Comparison of ENCODE assay signal across 10 cellular contexts in the genomic region with DNA sequence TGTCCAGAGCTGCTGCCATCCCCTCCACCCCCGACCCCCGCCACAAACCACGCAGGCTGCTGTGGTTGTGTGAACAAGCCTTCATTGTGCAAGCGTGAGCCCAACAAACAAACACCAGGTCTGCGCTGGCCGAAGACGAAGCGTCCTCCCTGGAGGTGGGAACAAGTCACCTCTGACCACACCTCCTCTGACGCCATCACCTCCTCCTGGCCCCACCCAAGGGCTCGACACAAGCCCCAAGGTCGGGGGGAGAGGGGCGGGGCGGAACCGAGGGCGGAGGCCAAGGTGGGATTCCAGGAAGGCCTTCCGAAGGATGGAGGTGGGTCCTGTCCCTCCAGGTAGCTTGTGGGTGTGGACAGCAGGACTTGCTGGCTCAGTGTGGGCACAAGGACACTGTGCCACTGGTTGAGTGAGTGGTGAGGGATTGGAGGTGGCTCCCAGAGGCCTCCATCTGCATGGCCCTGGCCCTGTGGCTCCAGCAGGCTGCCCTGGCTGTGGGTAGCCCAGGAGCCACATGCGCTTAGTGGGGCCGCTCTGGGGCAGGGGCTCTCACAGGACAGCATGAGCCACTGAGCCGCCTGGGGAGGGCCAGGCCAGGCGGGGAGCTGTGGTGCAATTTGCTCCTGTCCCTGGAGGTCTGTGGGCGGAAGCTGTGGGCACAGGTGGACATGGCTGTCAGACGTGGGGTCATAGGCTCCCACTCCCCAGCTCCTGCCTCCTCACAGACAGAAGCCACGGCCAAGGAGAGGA. TPM values are rescaled to one million over a fixed set of nuclear protein-coding genes. Genes with fewer than 3 reads are reported as not detected.
DNase-seq lines count a peak whose midpoint lies in the region; ATAC-seq and TF ChIP-seq lines count a peak whose summit lies in the region.
"Had no signal": no experiment of that assay in that cellular context is flagged by ENCODE, and none has a peak within 500 bp of the region (broad histone marks: within the 10 kb centered on the region; RNA-seq: fewer than 3 reads in every experiment).

No MANE protein-coding gene starts in this region.

- POLR2A ChIA-PET in WTC11 (lab: Charles Lee) = interaction anchor here (1.0 to 1.3 kb wide), 3 partner anchors 47 to 112 kb away, joined by 3 to 6 read pairs (median 4); a partner anchor contains a TSS

- H3K36me3 ChIP-seq in ES-I3 (ENCODE audit: insufficient read depth, low read length) (no peaks in the 10 kb centered on the region), sigmoid colon (peaks cover 34 to 58% (median 44%) of the 10 kb centered on the region in 4 donors), MG63 (no peaks in the 10 kb centered on the region), brain microvascular endothelial cell (replicated peaks) (no peaks in the 10 kb centered on the region)

- WGBS in right cardiac atrium = 66% methylated on average over 23 of the region's 23 CpGs
- 65 to 73% methylated on average over 23 of the region's 23 CpGs for WGBS in sigmoid colon, 2 donors

- H3K27ac ChIP-seq in right cardiac atrium (ENCODE audit: low read length) (peak overlapping the region; percentile 71), sigmoid colon (peak overlapping the region; percentile 85 to 97 (median 92)), brain microvascular endothelial cell (no peak overlapping the region)

- CTCF ChIA-PET in WTC11 (lab: Charles Lee) = interaction anchor here (0.8 to 6.3 kb wide), 5 partner anchors 11 to 78 kb away, joined by 3 to 70 read pairs (median 11); a partner anchor contains a TSS

- H3K36me3 Mint-ChIP-seq in WTC11 = no peaks in the 10 kb centered on the region

- H3K27me3 ChIP-seq in right cardiac atrium (ENCODE audit: control insufficient read depth, insufficient read depth) (no peaks in the 10 kb centered on the region), sigmoid colon (no peaks in the 10 kb centered on the region), MG63 (no peaks in the 10 kb centered on the region), brain microvascular endothelial cell (replicated peaks) (no peaks in the 10 kb centered on the region)

- intact Hi-C loops in right cardiac atrium (cut with DNase I) = no loop called here
- intact Hi-C loops in sigmoid colon (cut with DNase I) = loop anchor here (10.0 kb wide), 1 partner anchor 46 kb away; no protein-coding TSS in a partner anchor

- peaks cover 11% of the 10 kb centered on the region for H3K4me1 Mint-ChIP-seq in WTC11

- no peaks in the 10 kb centered on the region for H3K9me3 Mint-ChIP-seq in WTC11

- H3K9ac ChIP-seq in ES-I3 (ENCODE audit: low read depth, low read length) = peak overlapping the region; percentile 28; the same call in 1 of the 2 replicates

- in situ Hi-C loops in brain microvascular endothelial cell (cut with HindIII; ENCODE audit: low pct_ligation_motif_present, low sequenced_read_pairs) = no loop called here

- H3K9me3 ChIP-seq in ES-I3 (ENCODE audit: control insufficient read depth, insufficient read depth, low read length) = no peaks in the 10 kb centered on the region
- H3K9me3 ChIP-seq in right cardiac atrium (ENCODE audit: control insufficient read depth, low read length) = no peaks in the 10 kb centered on the region
- H3K9me3 ChIP-seq in sigmoid colon = no peaks in the 10 kb centered on the region
- H3K9me3 ChIP-seq in MG63 = no peaks in the 10 kb centered on the region

- no peaks in the 10 kb centered on the region for H3K27me3 Mint-ChIP-seq in WTC11 (ENCODE audit: low read depth)

- H3K4me3 ChIP-seq in right cardiac atrium (ENCODE audit: low read length) = no peak overlapping the region
- no peak overlapping the region for H3K4me3 ChIP-seq in sigmoid colon
- no peak overlapping the region for H3K4me3 ChIP-seq in MG63
- H3K4me3 ChIP-seq in brain microvascular endothelial cell (ENCODE audit: low read depth, low read length) = no peak overlapping the region

- peak; percentile 66 for ATAC-seq in WTC11
- peak in 1 of 2 donors; percentile 24 for ATAC-seq in right cardiac atrium
- no peak for ATAC-seq in HG03342 (IDR thresholded peaks at IDR 0.05; ENCODE audit: unreplicated experiment)
- ATAC-seq in GM19455 (IDR thresholded peaks at IDR 0.05; ENCODE audit: unreplicated experiment) = no peak

- no peak for TF ChIP-seq EP300 in sigmoid colon (IDR thresholded peaks at IDR 0.05)

- TF ChIP-seq CTCF in WTC11 (IDR thresholded peaks at IDR 0.05) (no peak), sigmoid colon (IDR thresholded peaks at IDR 0.05) (no peak), brain microvascular endothelial cell (IDR thresholded peaks at IDR 0.05; ENCODE audit: low read depth, low read length, missing control alignments) (no peak)

- no peak overlapping the region; the same call in 1 of the 2 replicates for H3K27ac Mint-ChIP-seq in WTC11

- H3K4me1 ChIP-seq in ES-I3 (ENCODE audit: insufficient read depth, low read length) (peaks cover 9% of the 10 kb centered on the region; the same call in 1 of the 2 replicates), right cardiac atrium (ENCODE audit: control insufficient read depth, insufficient read depth, low read length) (peaks cover 9% of the 10 kb centered on the region), sigmoid colon (peaks cover 0 to 95% (median 79%) of the 10 kb centered on the region in 4 donors)

- DNase-seq in WTC11 (ENCODE audit: low spot score) = peak; percentile 72
- DNase-seq in right cardiac atrium = peak in 2 of 3 donors; percentile 72 to 80
- no peak for DNase-seq in sigmoid colon
- no peak for DNase-seq in MG63
- no peak for DNase-seq in brain microvascular endothelial cell
- DNase-seq: NCI-H1417 had no signal

- no peak for TF ChIP-seq POLR2A in sigmoid colon (IDR thresholded peaks at IDR 0.05)

- H3K4me3 Mint-ChIP-seq in WTC11 = no peak overlapping the region

TF ChIP-seq in WTC11, 78 proteins besides CTCF, POLR2A, EP300 and RAD21 (continues in another document):
- TF ChIP-seq, protein P1, sequence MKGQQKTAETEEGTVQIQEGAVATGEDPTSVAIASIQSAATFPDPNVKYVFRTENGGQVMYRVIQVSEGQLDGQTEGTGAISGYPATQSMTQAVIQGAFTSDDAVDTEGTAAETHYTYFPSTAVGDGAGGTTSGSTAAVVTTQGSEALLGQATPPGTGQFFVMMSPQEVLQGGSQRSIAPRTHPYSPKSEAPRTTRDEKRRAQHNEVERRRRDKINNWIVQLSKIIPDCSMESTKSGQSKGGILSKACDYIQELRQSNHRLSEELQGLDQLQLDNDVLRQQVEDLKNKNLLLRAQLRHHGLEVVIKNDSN (CRISPR knock-in tag; IDR thresholded peaks at IDR 0.05) = no peak
- TF ChIP-seq RORB (CRISPR knock-in tag; IDR thresholded peaks at IDR 0.05) (no peak), TEAD1 (CRISPR knock-in tag; IDR thresholded peaks at IDR 0.05) (no peak), NR3C1 (CRISPR knock-in tag; conservative IDR thresholded peaks at IDR 0.05; ENCODE audit: low read depth) (no peak), ZNF671 (CRISPR knock-in tag; IDR thresholded peaks at IDR 0.05) (no peak), CBFB (CRISPR knock-in tag; IDR thresholded peaks at IDR 0.05; ENCODE audit: low read depth) (no peak), FOXP1 (CRISPR knock-in tag; IDR thresholded peaks at IDR 0.05; ENCODE audit: borderline replicate concordance) (no peak), SMAD3 (CRISPR knock-in tag; IDR thresholded peaks at IDR 0.05; ENCODE audit: borderline replicate concordance) (no peak)
- TF ChIP-seq, protein P2, sequence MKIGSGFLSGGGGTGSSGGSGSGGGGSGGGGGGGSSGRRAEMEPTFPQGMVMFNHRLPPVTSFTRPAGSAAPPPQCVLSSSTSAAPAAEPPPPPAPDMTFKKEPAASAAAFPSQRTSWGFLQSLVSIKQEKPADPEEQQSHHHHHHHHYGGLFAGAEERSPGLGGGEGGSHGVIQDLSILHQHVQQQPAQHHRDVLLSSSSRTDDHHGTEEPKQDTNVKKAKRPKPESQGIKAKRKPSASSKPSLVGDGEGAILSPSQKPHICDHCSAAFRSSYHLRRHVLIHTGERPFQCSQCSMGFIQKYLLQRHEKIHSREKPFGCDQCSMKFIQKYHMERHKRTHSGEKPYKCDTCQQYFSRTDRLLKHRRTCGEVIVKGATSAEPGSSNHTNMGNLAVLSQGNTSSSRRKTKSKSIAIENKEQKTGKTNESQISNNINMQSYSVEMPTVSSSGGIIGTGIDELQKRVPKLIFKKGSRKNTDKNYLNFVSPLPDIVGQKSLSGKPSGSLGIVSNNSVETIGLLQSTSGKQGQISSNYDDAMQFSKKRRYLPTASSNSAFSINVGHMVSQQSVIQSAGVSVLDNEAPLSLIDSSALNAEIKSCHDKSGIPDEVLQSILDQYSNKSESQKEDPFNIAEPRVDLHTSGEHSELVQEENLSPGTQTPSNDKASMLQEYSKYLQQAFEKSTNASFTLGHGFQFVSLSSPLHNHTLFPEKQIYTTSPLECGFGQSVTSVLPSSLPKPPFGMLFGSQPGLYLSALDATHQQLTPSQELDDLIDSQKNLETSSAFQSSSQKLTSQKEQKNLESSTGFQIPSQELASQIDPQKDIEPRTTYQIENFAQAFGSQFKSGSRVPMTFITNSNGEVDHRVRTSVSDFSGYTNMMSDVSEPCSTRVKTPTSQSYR (CRISPR knock-in tag; IDR thresholded peaks at IDR 0.05) = no peak
- TF ChIP-seq, protein P3, sequence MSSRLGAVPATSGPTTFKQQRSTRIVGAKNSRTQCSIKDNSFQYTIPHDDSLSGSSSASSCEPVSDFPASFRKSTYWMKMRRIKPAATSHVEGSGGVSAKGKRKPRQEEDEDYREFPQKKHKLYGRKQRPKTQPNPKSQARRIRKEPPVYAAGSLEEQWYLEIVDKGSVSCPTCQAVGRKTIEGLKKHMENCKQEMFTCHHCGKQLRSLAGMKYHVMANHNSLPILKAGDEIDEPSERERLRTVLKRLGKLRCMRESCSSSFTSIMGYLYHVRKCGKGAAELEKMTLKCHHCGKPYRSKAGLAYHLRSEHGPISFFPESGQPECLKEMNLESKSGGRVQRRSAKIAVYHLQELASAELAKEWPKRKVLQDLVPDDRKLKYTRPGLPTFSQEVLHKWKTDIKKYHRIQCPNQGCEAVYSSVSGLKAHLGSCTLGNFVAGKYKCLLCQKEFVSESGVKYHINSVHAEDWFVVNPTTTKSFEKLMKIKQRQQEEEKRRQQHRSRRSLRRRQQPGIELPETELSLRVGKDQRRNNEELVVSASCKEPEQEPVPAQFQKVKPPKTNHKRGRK (CRISPR knock-in tag; IDR thresholded peaks at IDR 0.05; ENCODE audit: borderline replicate concordance) = no peak

RNA-seq across cellular contexts. Expression of a gene that starts 7.4 kb away (rescaled TPM):
- not detected in 3 replicates for total RNA-seq in WTC11 (2021)
- total RNA-seq in right cardiac atrium = under 1 TPM in 2 of 4 donors, not detected in 2; 0.31 to 0.40 TPM
- 4.0 TPM for polyA plus RNA-seq in right cardiac atrium
- total RNA-seq in sigmoid colon = 1 to 10 TPM in 1 of 4 donors, under 1 TPM in 2, not detected in 1; 0.36 to 1.4 (median 0.66) TPM
- under 1 TPM in 2 of 3 donors, not detected in 1; 0.48 to 0.60 TPM for polyA plus RNA-seq in sigmoid colon
- total RNA-seq in MG63 (2014; rRNA removed; shearing (Covaris generic); ENCODE audit: low replicate concordance) = not detected in 2 replicates
- total RNA-seq: T-helper 1 cell treated with Interleukin-12 subunit alpha and Interleukin-12 subunit beta and Interleukin-4 antibody, amounts not matched to agents 30 ng/mL and 1 ng/mL, for 36 hours had no signal

RNA-seq across cellular contexts. Expression of a gene that starts 36.8 kb away (rescaled TPM):
- total RNA-seq in WTC11 (2021) = 1.9 to 2.5 TPM (median 2.4 TPM) in 3 replicates
- total RNA-seq in right cardiac atrium = 100 to 1,000 TPM; 163 to 224 (median 209) TPM
- 178 TPM for polyA plus RNA-seq in right cardiac atrium
- 100 to 1,000 TPM; 125 to 357 (median 195) TPM for total RNA-seq in sigmoid colon
- 10 to 100 TPM in 2 of 3 donors, 1 to 10 TPM in 1; 3.2 to 40.6 (median 17.4) TPM for polyA plus RNA-seq in sigmoid colon
- total RNA-seq in MG63 (2014; rRNA removed; shearing (Covaris generic); ENCODE audit: low replicate concordance) = 0.53 and 2.3 TPM in 2 replicates

Comparison
In these comparisons a context has a peak if more than half of its experiments do, and no peak if none do; other contexts are left out.
1. DNase-seq: peak in WTC11 (single experiment) and right cardiac atrium (2 of 3); none in sigmoid colon (single experiment), MG63 (single experiment) and brain microvascular endothelial cell (single experiment).
2. RNA of a gene that starts 36.8 kb away (total RNA-seq): 125 to 357 TPM in sigmoid colon and 163 to 224 TPM in right cardiac atrium; 1.9 to 2.5 TPM in WTC11 and 0.53 to 2.3 TPM in MG63; every median in the first group is over 10 times any median in the second.